In the genomic region with DNA sequence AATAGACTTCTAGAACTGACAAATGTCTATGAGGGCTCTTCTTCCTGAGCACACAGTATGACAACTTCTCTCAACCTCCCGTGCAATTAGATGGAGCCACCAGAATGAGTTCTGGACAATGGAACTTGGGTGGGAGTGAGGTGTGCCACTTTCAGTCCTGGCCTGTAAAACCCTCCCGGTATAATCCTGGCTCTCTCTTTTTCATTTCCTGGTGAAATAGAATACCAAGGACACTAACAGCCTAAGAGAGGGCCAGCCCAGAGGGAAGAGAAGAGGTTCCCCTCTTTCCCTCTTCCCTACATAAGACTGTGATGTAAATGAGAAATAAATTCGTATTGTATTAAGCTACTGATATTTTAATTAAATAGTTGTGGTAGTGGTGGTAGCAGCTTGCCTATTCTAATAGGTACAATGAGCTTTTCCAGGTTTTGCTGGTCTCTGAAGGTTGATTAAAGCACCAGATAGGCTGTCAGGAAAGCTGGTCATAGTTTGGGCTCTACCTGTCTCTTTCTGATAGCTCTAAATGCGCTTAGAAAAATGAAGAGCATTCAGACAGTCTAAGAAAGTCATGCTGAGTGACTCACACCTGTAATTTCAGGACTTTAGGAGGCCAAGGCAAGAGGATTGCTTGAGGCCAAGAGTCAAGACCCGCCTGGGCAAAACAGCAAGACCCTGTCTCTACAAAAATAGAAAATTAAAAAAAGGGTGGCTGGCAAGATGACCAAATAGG, we compare ENCODE assay signal across 23 cellular contexts.
A peak's percentile ranks its signal among the peaks of the same experiment; 100 is the strongest.
DNase-seq lines count a peak whose midpoint lies in the region; ATAC-seq, FAIRE-seq and TF ChIP-seq lines count a peak whose summit lies in the region.
"Had no signal": no experiment of that assay in that cellular context is flagged by ENCODE, and none has a peak within 500 bp of the region (broad histone marks: within the 10 kb centered on the region; RNA-seq: fewer than 3 reads in every experiment).

No MANE protein-coding gene starts in this region.

- DNase-seq in right lobe of liver (no peak), HepG2 (ENCODE audit: low spot score) (no peak), left lobe of liver (ENCODE audit: low spot score) (no peak), trophoblast cell (peak; percentile 76 to 90), DMS53 treated with DMSO at 0.1 percent for 48 hours (lab: John Stamatoyannopoulos, UW; ENCODE audit: unreplicated experiment) (no peak)
- DNase-seq: AML-193; Caco-2; Calu3; CD4-positive, alpha-beta T cell; CD8-positive, alpha-beta T cell; DMS79; DND-41; EL; GDM1 had no signal

- H3K79me1 ChIP-seq in trophoblast cell (ENCODE audit: low read length): no peaks in the 10 kb centered on the region

- H3K4ac ChIP-seq in trophoblast cell (ENCODE audit: low read depth, low read length): no peak overlapping the region

- H3K9me3 ChIP-seq in right lobe of liver (no peaks in the 10 kb centered on the region), HepG2 (ENCODE audit: low read length) (no peaks in the 10 kb centered on the region), trophoblast cell (ENCODE audit: insufficient read depth, low read depth, low read length) (no peaks in the 10 kb centered on the region)
- H3K9me3 ChIP-seq: A549; BLaER1 treated with 17β-estradiol and CSF1 and Interleukin-3, amounts not matched to agents 10 nM and 100 nM; Caco-2 had no signal

- no TSS peak for BruUV-seq in HepG2 (replicated peaks; lab: Mats Ljungman, UMichigan)

- no peak overlapping the region for H2AK5ac ChIP-seq in trophoblast cell (ENCODE audit: low read length)

- TF ChIP-seq EP300 in HepG2 (IDR thresholded peaks at IDR 0.05; ENCODE audit: low read depth in 2 of 2, low read length in 2 of 2) (no peak), HepG2 (CRISPR knock-in tag; IDR thresholded peaks at IDR 0.05; ENCODE audit: borderline replicate concordance) (no peak)

- 71% methylated on average over 5 of the region's 5 CpGs for WGBS in right lobe of liver (ENCODE audit: insufficient coverage, low coverage, low lambda C conversion rate, missing lambda C conversion rate)
- 12% methylated on average over 5 of the region's 5 CpGs for WGBS in HepG2 (ENCODE audit: low lambda C conversion rate)
- no CpG with 5 or more reads among the region's 5 CpGs for WGBS in trophoblast cell (ENCODE audit: extremely low coverage, insufficient coverage, insufficient read length)

- intact Hi-C loops in right lobe of liver (cut with DNase I): no loop called here
- intact Hi-C loops in HepG2 (cut with micrococcal nuclease; ENCODE audit: unreplicated experiment): no loop called here

- CTCF ChIA-PET in HepG2 (lab: Yijun Ruan, JAX; ENCODE audit: low intra/inter-chr PET ratio, low total read pairs): no interaction called here

- POLR2A ChIA-PET in HepG2 (lab: Yijun Ruan, JAX): no interaction called here

- no peak overlapping the region for H4K8ac ChIP-seq in trophoblast cell (ENCODE audit: low read depth, low read length)

- H3K4me2 ChIP-seq in HepG2 (ENCODE audit: low read depth, low read length): no peak overlapping the region
- no peak overlapping the region for H3K4me2 ChIP-seq in trophoblast cell (ENCODE audit: low read length)
- H3K4me2 ChIP-seq: A549; BLaER1 treated with 17β-estradiol and CSF1 and Interleukin-3, amounts not matched to agents 10 nM and 100 nM had no signal

- FAIRE-seq in HepG2 (lab: Jason Lieb, UNC): no peak
- FAIRE-seq: A549, D721Med, GM12878, GM12892, GM18507 had no signal

- H2BK12ac ChIP-seq in trophoblast cell (ENCODE audit: low read length): no peak overlapping the region

- no peak for TF ChIP-seq POLR2A in right lobe of liver (IDR thresholded peaks at IDR 0.05)
- no peak for TF ChIP-seq POLR2A in HepG2 (IDR thresholded peaks at IDR 0.05; ENCODE audit: insufficient read depth in 1 of 2, low read depth in 2 of 2, low read length in 2 of 2)

- ATAC-seq in right lobe of liver (peak in 3 of 4 donors; percentile 5 to 55 (median 19)), HepG2 (no peak), left lobe of liver (peak; percentile 15), GM18517 (IDR thresholded peaks at IDR 0.05; ENCODE audit: unreplicated experiment) (no peak)
- ATAC-seq: A549; CD8-positive, alpha-beta T cell; GM12878 had no signal

- H3K27me3 ChIP-seq in right lobe of liver (no peaks in the 10 kb centered on the region), HepG2 (ENCODE audit: control insufficient read depth in 1 of 2, insufficient read depth in 2 of 2, low read length in 2 of 2) (no peaks in the 10 kb centered on the region; a peak in 2 of 5 replicates), trophoblast cell (ENCODE audit: insufficient read depth, low read length) (no peaks in the 10 kb centered on the region)
- H3K27me3 ChIP-seq: BLaER1 treated with 17β-estradiol and CSF1 and Interleukin-3, amounts not matched to agents 10 nM and 100 nM had no signal

- H3K4me1 ChIP-seq in right lobe of liver (peaks cover 0 to 16% (median 0%) of the 10 kb centered on the region in 4 donors), HepG2 (ENCODE audit: insufficient read depth, low read length) (peaks cover 13% of the 10 kb centered on the region), trophoblast cell (ENCODE audit: control insufficient read depth in 1 of 2, insufficient read depth in 2 of 2, low read length in 2 of 2) (no peaks in the 10 kb centered on the region)
- H3K4me1 ChIP-seq: A549; BLaER1 treated with 17β-estradiol and CSF1 and Interleukin-3, amounts not matched to agents 10 nM and 100 nM; Caco-2 had no signal

- no peak overlapping the region for H2AFZ ChIP-seq in HepG2 (ENCODE audit: low read length)
- H2AFZ ChIP-seq in trophoblast cell (ENCODE audit: insufficient read depth, low read length, poor library complexity): no peak overlapping the region

- no peaks in the 10 kb centered on the region for H4K20me1 ChIP-seq in HepG2 (ENCODE audit: insufficient read depth, low read length)
- H4K20me1 ChIP-seq: BLaER1 treated with 17β-estradiol and CSF1 and Interleukin-3, amounts not matched to agents 10 nM and 100 nM had no signal

- in situ Hi-C loops in HepG2 (cut with HindIII; ENCODE audit: extremely low pct_ligation_motif_present, low pct_unique_long_range_greater_than_20kb): no loop called here

- H3K14ac ChIP-seq in trophoblast cell (ENCODE audit: low read length): no peak overlapping the region

- TF ChIP-seq CTCF in right lobe of liver (IDR thresholded peaks at IDR 0.05) (no peak), HepG2 (CRISPR knock-in tag; IDR thresholded peaks at IDR 0.05) (no peak)

- H3K9ac ChIP-seq in HepG2 (ENCODE audit: insufficient read depth, low read depth, low read length) (no peak overlapping the region), trophoblast cell (ENCODE audit: low read length) (no peak overlapping the region)
- H3K9ac ChIP-seq: BLaER1 treated with 17β-estradiol and CSF1 and Interleukin-3, amounts not matched to agents 10 nM and 100 nM had no signal

- no peaks in the 10 kb centered on the region for H3K79me2 ChIP-seq in HepG2 (ENCODE audit: insufficient read depth, low read length)
- H3K79me2 ChIP-seq in trophoblast cell (ENCODE audit: control insufficient read depth, insufficient read depth, low read length, poor library complexity): no peaks in the 10 kb centered on the region

- no peak overlapping the region for H2BK120ac ChIP-seq in trophoblast cell (ENCODE audit: insufficient read depth, low read length, poor library complexity)

- H3K27ac ChIP-seq in right lobe of liver (peak overlapping the region in 2 of 3 donors; percentile 48 to 71), HepG2 (ENCODE audit: extremely low read length, insufficient read depth, low read length) (no peak overlapping the region), trophoblast cell (ENCODE audit: low read depth, low read length) (no peak overlapping the region)
- H3K27ac ChIP-seq: 22Rv1; A549; BLaER1 treated with 17β-estradiol and CSF1 and Interleukin-3, amounts not matched to agents 10 nM and 100 nM; C4-2B had no signal

- H2BK5ac ChIP-seq in trophoblast cell (ENCODE audit: low read depth, low read length, poor library complexity): no peak overlapping the region

- H3K4me3 ChIP-seq in right lobe of liver (peak overlapping the region in 1 of 3 donors; percentile 8), HepG2 (replicated peaks in 1 of 3; ENCODE audit: insufficient read depth in 1 of 3, low read depth in 2 of 3, low read length in 3 of 3) (no peak overlapping the region), trophoblast cell (ENCODE audit: low read depth, low read length) (no peak overlapping the region)
- H3K4me3 ChIP-seq: A549; BLaER1 treated with 17β-estradiol and CSF1 and Interleukin-3, amounts not matched to agents 10 nM and 100 nM; GM12878 had no signal

- H3K23ac ChIP-seq in trophoblast cell (ENCODE audit: low read length): no peak overlapping the region

- no peak overlapping the region for H4K12ac ChIP-seq in trophoblast cell (ENCODE audit: low read depth, low read length)

- no peak overlapping the region for H4K91ac ChIP-seq in trophoblast cell (ENCODE audit: low read depth, low read length)

- H3K36me3 ChIP-seq in right lobe of liver: no peaks in the 10 kb centered on the region
- H3K36me3 ChIP-seq in HepG2 (replicated peaks in 1 of 2; ENCODE audit: control insufficient read depth in 1 of 2, insufficient read depth in 2 of 2, low read length in 2 of 2): no peaks in the 10 kb centered on the region
- H3K36me3 ChIP-seq in trophoblast cell (ENCODE audit: control insufficient read depth in 1 of 2, insufficient read depth in 2 of 2, low read length in 2 of 2): no peaks in the 10 kb centered on the region
- H3K36me3 ChIP-seq: BLaER1 treated with 17β-estradiol and CSF1 and Interleukin-3, amounts not matched to agents 10 nM and 100 nM had no signal

- H3K18ac ChIP-seq in trophoblast cell (ENCODE audit: low read length): no peak overlapping the region

- TF ChIP-seq RAD21 in HepG2 (CRISPR knock-in tag; IDR thresholded peaks at IDR 0.05): no peak

TF ChIP-seq in HepG2, 621 proteins besides CTCF, POLR2A, EP300 and RAD21 (continues in another document):
- TF ChIP-seq, protein P1, sequence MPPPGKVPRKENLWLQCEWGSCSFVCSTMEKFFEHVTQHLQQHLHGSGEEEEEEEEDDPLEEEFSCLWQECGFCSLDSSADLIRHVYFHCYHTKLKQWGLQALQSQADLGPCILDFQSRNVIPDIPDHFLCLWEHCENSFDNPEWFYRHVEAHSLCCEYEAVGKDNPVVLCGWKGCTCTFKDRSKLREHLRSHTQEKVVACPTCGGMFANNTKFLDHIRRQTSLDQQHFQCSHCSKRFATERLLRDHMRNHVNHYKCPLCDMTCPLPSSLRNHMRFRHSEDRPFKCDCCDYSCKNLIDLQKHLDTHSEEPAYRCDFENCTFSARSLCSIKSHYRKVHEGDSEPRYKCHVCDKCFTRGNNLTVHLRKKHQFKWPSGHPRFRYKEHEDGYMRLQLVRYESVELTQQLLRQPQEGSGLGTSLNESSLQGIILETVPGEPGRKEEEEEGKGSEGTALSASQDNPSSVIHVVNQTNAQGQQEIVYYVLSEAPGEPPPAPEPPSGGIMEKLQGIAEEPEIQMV (CRISPR knock-in tag; IDR thresholded peaks at IDR 0.05; ENCODE audit: low read depth): no peak

Comparison
In these comparisons a context has a peak if more than half of its experiments do, and no peak if none do; other contexts are left out.
1. ATAC-seq: peak in right lobe of liver (3 of 4) and left lobe of liver (single experiment); none in HepG2 (single experiment) and GM18517 (single experiment).
2. H3K27ac ChIP-seq: peak in right lobe of liver (2 of 3); none in HepG2 (single experiment) and trophoblast cell (single experiment).
3. DNase-seq: peak in trophoblast cell (2 of 2); none in right lobe of liver (0 of 3), HepG2 (single experiment), left lobe of liver (single experiment) and DMS53 treated with DMSO at 0.1 percent for 48 hours (single experiment).